In genomic region chr16:87984868-87985267, GRCh38 we compare ENCODE assay signal across 1 cellular context.
TF ChIP-seq lines count a peak whose summit lies in the region.

No MANE protein-coding gene starts in this region.

TF ChIP-seq in IMR-90, 13 proteins besides CTCF, POLR2A, EP300 and RAD21:
- no peak for TF ChIP-seq MAFK (IDR thresholded peaks at IDR 0.05; ENCODE audit: low read depth, low read length)
- no peak for TF ChIP-seq CEBPB (IDR thresholded peaks at IDR 0.05; ENCODE audit: low read depth, low read length)
- TF ChIP-seq FOS (IDR thresholded peaks at IDR 0.05; ENCODE audit: low read depth, low read length) = no peak
- no peak for TF ChIP-seq SMC3 (IDR thresholded peaks at IDR 0.05; ENCODE audit: low read depth, low read length)
- no peak for TF ChIP-seq MXI1 (IDR thresholded peaks at IDR 0.05; ENCODE audit: borderline replicate concordance, low read depth, low read length)
- TF ChIP-seq BHLHE40 (IDR thresholded peaks at IDR 0.05; ENCODE audit: low read depth, low read length) = no peak
- TF ChIP-seq CHD1 (IDR thresholded peaks at IDR 0.05; ENCODE audit: low read depth, low read length) = no peak
- no peak for TF ChIP-seq USF2 (IDR thresholded peaks at IDR 0.05; ENCODE audit: low read depth, low read length)
- TF ChIP-seq MAZ (IDR thresholded peaks at IDR 0.05; ENCODE audit: borderline replicate concordance, low read depth, low read length) = no peak
- no peak for TF ChIP-seq RFX5 (IDR thresholded peaks at IDR 0.05; ENCODE audit: low read depth, low read length)
- no peak for TF ChIP-seq RCOR1 (IDR thresholded peaks at IDR 0.05; ENCODE audit: insufficient replicate concordance, low read length)
TF ChIP-seq in IMR-90: peak in this region for 0.
